ENCODE assay signal across 17 cellular contexts in genomic region chr5:44679200-44679599, GRCh38.
DNase-seq lines count a peak whose midpoint lies in the region; ATAC-seq and FAIRE-seq lines count a peak whose summit lies in the region.
"Had no signal": no experiment of that assay in that cellular context is flagged by ENCODE, and none has a peak within 500 bp of the region (broad histone marks: within the 10 kb centered on the region; RNA-seq: fewer than 3 reads in every experiment).

No MANE protein-coding gene starts in this region.

- no peak overlapping the region for H3K23ac ChIP-seq in mesendoderm (ENCODE audit: low read length)

- no peaks in the 10 kb centered on the region for H3K79me2 ChIP-seq in mesendoderm (ENCODE audit: control insufficient read depth, insufficient read depth, low read length)

- H3K4me2 ChIP-seq in mesendoderm (ENCODE audit: low read length), result no peak overlapping the region

- no peak overlapping the region for H2BK120ac ChIP-seq in mesendoderm (ENCODE audit: low read depth, low read length)

- H3K4ac ChIP-seq in mesendoderm (ENCODE audit: low read depth, low read length), result no peak overlapping the region

- H3K27ac ChIP-seq in mesendoderm (ENCODE audit: low read depth, low read length), result no peak overlapping the region
- H3K27ac ChIP-seq in aorta (ENCODE audit: low read depth in 1 of 2, low read length in 2 of 2), result no peak overlapping the region

- DNase-seq in UCSD-AML1 (lab: John Stamatoyannopoulos, UW; ENCODE audit: unreplicated experiment) (peak; percentile 3), mesendoderm (peak; percentile 51), aorta (no peak), frontal cortex (ENCODE audit: low spot score in 2 of 2) (no peak)
- DNase-seq: C1 segment of cervical spinal cord; Calu3; CD4-positive, alpha-beta memory T cell; COR-L47; DMS53; DMS79 treated with DMSO at 0.1 percent for 48 hours; GOT3; H7 had no signal

- H3K18ac ChIP-seq in mesendoderm (ENCODE audit: low read length), result no peak overlapping the region

- H3K4me3 ChIP-seq in mesendoderm (ENCODE audit: low read length) (no peak overlapping the region), aorta (ENCODE audit: low read length in 2 of 2) (no peak overlapping the region)

- ATAC-seq in aorta (ENCODE audit: low FRiP score) (peak; percentile 41), HG02938 (IDR thresholded peaks at IDR 0.05; ENCODE audit: unreplicated experiment) (no peak), HG03457 (IDR thresholded peaks at IDR 0.05; ENCODE audit: unreplicated experiment) (no peak)
- ATAC-seq: HCT116 had no signal

- H3K27me3 ChIP-seq in mesendoderm (ENCODE audit: insufficient read depth, low read length, poor library complexity) (no peaks in the 10 kb centered on the region), aorta (ENCODE audit: control insufficient read depth in 1 of 2, insufficient read depth in 2 of 2, low read length in 1 of 2) (no peaks in the 10 kb centered on the region)

- H3K9ac ChIP-seq in mesendoderm (ENCODE audit: low read length), result no peak overlapping the region

- H4K5ac ChIP-seq in mesendoderm (ENCODE audit: low read length), result no peak overlapping the region

- no peak for FAIRE-seq in frontal cortex (lab: Jason Lieb, UNC)
- FAIRE-seq: G401.6, GM12892 had no signal

- no peaks in the 10 kb centered on the region for H3K4me1 ChIP-seq in mesendoderm (ENCODE audit: control insufficient read depth, low read depth, low read length)
- no peaks in the 10 kb centered on the region for H3K4me1 ChIP-seq in aorta (ENCODE audit: control insufficient read depth in 1 of 2, insufficient read depth in 2 of 2, low read length in 2 of 2)

- no peaks in the 10 kb centered on the region for H3K79me1 ChIP-seq in mesendoderm (ENCODE audit: low read length)

- no peak overlapping the region for H4K8ac ChIP-seq in mesendoderm (ENCODE audit: low read depth, low read length)

- H2AK5ac ChIP-seq in mesendoderm (ENCODE audit: low read length), result no peak overlapping the region

- H3K36me3 ChIP-seq in mesendoderm (ENCODE audit: control insufficient read depth, insufficient read depth, low read length) (no peaks in the 10 kb centered on the region), aorta (ENCODE audit: control insufficient read depth in 1 of 2, insufficient read depth in 2 of 2, low read length in 1 of 2) (no peaks in the 10 kb centered on the region)

- H3K56ac ChIP-seq in mesendoderm (ENCODE audit: low read length), result no peak overlapping the region

- no peaks in the 10 kb centered on the region for H3K9me3 ChIP-seq in aorta (ENCODE audit: control insufficient read depth, low read length)

- no peak overlapping the region for H2BK15ac ChIP-seq in mesendoderm (replicated peaks; ENCODE audit: low read depth)

- intact Hi-C loops in aorta (cut with DNase I), result no loop called here

- H2BK5ac ChIP-seq in mesendoderm (ENCODE audit: low read length), result no peak overlapping the region

Comparison
In these comparisons a context has a peak if more than half of its experiments do, and no peak if none do; other contexts are left out.
1. DNase-seq: peak in UCSD-AML1 (single experiment) and mesendoderm (single experiment); none in aorta (0 of 2) and frontal cortex (0 of 2).